In the genomic region with DNA sequence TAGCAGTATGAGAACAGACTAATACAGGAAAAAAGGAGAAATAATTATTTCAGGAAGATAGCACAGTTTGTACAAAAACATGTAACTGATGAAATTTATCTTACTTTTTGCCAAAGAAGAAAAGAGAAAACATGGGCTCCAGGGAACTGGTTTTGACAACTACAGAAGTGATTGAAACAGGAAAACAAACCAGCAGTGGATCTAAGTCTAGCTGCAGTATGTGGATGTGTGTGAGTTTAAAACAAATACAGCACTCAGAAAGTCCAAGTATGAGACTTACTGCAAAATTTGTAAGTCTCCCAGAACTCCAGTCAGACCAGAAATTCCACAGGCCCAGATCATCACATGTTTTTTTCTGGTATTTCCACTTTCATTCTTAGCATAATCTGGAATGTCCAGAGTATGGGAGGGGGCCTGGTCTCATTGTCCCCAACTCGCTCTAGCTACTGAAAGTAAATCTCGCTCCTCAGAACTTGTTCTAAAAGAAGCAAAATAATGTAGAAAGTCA, we compare ENCODE assay signal across 16 cellular contexts.
"Had no signal": no experiment of that assay in that cellular context is flagged by ENCODE, and none has a peak within 500 bp of the region (broad histone marks: within the 10 kb centered on the region; RNA-seq: fewer than 3 reads in every experiment).

No MANE protein-coding gene starts in this region.

- H3K4me3 Mint-ChIP-seq: activated CD4-positive, alpha-beta T cell treated with anti-CD3 and anti-CD28 coated beads, Interleukin-2, amount 10 ng/mL, durations not matched to agents 7 days and 5 days; activated naive CD8-positive, alpha-beta T cell; neural crest cell; stimulated activated naive B cell treated with anti-CD40 and anti-IgM and Interleukin-4, amounts not matched to agents 10 μg/mL and 1 μg/mL and 100 μg/mL, for 72 hours; T-helper 2 cell treated with Interferon-gamma antibody and Interleukin-4, amounts not matched to agents 5 μg/mL and 100 μg/mL, for 36 hours had no signal

- DNase-seq: activated CD4-positive, alpha-beta T cell treated with anti-CD3 and anti-CD28 coated beads, Interleukin-2, amount 10 ng/mL, durations not matched to agents 7 days and 5 days; activated CD8-positive, alpha-beta memory T cell treated with anti-CD3 and anti-CD28 coated beads, Interleukin-2, amount 50 U/mL, for 48 hours; activated gamma-delta T cell treated with Interleukin-2 at 50 U/mL for 16 hours; anterior cingulate cortex; caudate nucleus; foreskin melanocyte; mammary epithelial cell; stimulated activated naive B cell treated with anti-CD40 and anti-IgM and Interleukin-4, amounts not matched to agents 10 μg/mL and 1 μg/mL and 100 μg/mL, for 72 hours; SW 1271 had no signal

- H3K27ac ChIP-seq: coronary artery, vagina had no signal

- H3K27me3 Mint-ChIP-seq: activated CD4-positive, alpha-beta T cell treated with anti-CD3 and anti-CD28 coated beads, Interleukin-2, amount 10 ng/mL, durations not matched to agents 7 days and 5 days; stimulated activated naive B cell treated with anti-CD40 and anti-IgM and Interleukin-4, amounts not matched to agents 10 μg/mL and 1 μg/mL and 100 μg/mL, for 72 hours had no signal

- H3K27ac Mint-ChIP-seq: activated CD4-positive, alpha-beta T cell treated with anti-CD3 and anti-CD28 coated beads, Interleukin-2, amount 10 ng/mL, durations not matched to agents 7 days and 5 days; activated naive CD8-positive, alpha-beta T cell; stimulated activated naive B cell treated with anti-CD40 and anti-IgM and Interleukin-4, amounts not matched to agents 10 μg/mL and 1 μg/mL and 100 μg/mL, for 72 hours; T-helper 2 cell treated with Interferon-gamma antibody and Interleukin-4, amounts not matched to agents 5 μg/mL and 100 μg/mL, for 36 hours had no signal

- H3K27me3 ChIP-seq: esophagus muscularis mucosa, tibial nerve, vagina had no signal

- H3K36me3 Mint-ChIP-seq: activated naive CD8-positive, alpha-beta T cell had no signal

- H3K4me3 ChIP-seq: coronary artery, esophagus muscularis mucosa, tibial nerve, vagina had no signal

- H3K4me1 Mint-ChIP-seq: activated CD4-positive, alpha-beta T cell treated with anti-CD3 and anti-CD28 coated beads, Interleukin-2, amount 10 ng/mL, durations not matched to agents 7 days and 5 days; neural crest cell; stimulated activated naive B cell treated with anti-CD40 and anti-IgM and Interleukin-4, amounts not matched to agents 10 μg/mL and 1 μg/mL and 100 μg/mL, for 72 hours had no signal

- H3K36me3 ChIP-seq: esophagus muscularis mucosa, tibial nerve, vagina had no signal

- H3K9me3 Mint-ChIP-seq: activated CD4-positive, alpha-beta T cell treated with anti-CD3 and anti-CD28 coated beads, Interleukin-2, amount 10 ng/mL, durations not matched to agents 7 days and 5 days had no signal

- H3K9me3 ChIP-seq: vagina had no signal

- H3K4me1 ChIP-seq: esophagus muscularis mucosa, tibial nerve, vagina had no signal
